Comparison of ENCODE assay signal across 38 cellular contexts in genomic region chr3:169855514-169855913, GRCh38. TPM values are rescaled to one million over a fixed set of nuclear protein-coding genes. Genes with fewer than 3 reads are reported as not detected.
"Had no signal": no experiment of that assay in that cellular context is flagged by ENCODE, and none has a peak within 500 bp of the region (broad histone marks: within the 10 kb centered on the region; RNA-seq: fewer than 3 reads in every experiment).

No MANE protein-coding gene starts in this region.

- FAIRE-seq: astrocyte, TTC549 had no signal

- H3K4me1 ChIP-seq: adrenal gland, body of pancreas, breast epithelium had no signal

- ATAC-seq: activated CD8-positive, alpha-beta T cell treated with anti-CD3 and anti-CD28 coated beads for 36 hours; activated naive CD4-positive, alpha-beta T cell treated with anti-CD3 and anti-CD28 coated beads, Interleukin-2, amount 50 U/mL, for 72 hours; activated T-cell treated with anti-CD3 and anti-CD28 coated beads, Interleukin-2, amount 50 U/mL, for 4 hours; activated T-cell treated with anti-CD3 and anti-CD28 coated beads, Interleukin-2, amount 50 U/mL, for 72 hours; activated T-helper 17 cell treated with anti-CD3 and anti-CD28 coated beads, Interleukin-2, amount 50 U/mL, for 72 hours; body of pancreas had no signal

- H3K36me3 ChIP-seq: adrenal gland, brain microvascular endothelial cell, breast epithelium had no signal

- H3K27me3 ChIP-seq: body of pancreas, breast epithelium had no signal

- H3K27ac ChIP-seq: adrenal gland, body of pancreas, brain microvascular endothelial cell, breast epithelium, VCaP had no signal

- DNase-seq: activated B cell treated with CpG ODN at 0.5 μM for 24 hours; activated CD4-positive, alpha-beta memory T cell treated with anti-CD3 and anti-CD28 coated beads for 36 hours; activated CD4-positive, alpha-beta T cell treated with anti-CD3 and anti-CD28 coated beads for 4 hours; activated CD4-positive, alpha-beta T cell treated with anti-CD3 and anti-CD28 coated beads, Interleukin-2, amount 10 ng/mL, durations not matched to agents 24 days and 14 days; activated CD4-positive, alpha-beta T cell treated with anti-CD3 and anti-CD28 coated beads, Interleukin-2, amount 50 U/mL, for 1 hour; activated CD4-positive, alpha-beta T cell treated with anti-CD3 and anti-CD28 coated beads, Interleukin-2, amount 50 U/mL, for 4 hours; activated CD4-positive, CD25-positive, alpha-beta regulatory T cell treated with anti-CD3 and anti-CD28 coated beads, Interleukin-2, amount 50 U/mL, for 72 hours; activated CD8-positive, alpha-beta memory T cell treated with anti-CD3 and anti-CD28 coated beads, Interleukin-2, amount 50 U/mL, for 4 hours; activated CD8-positive, alpha-beta T cell treated with anti-CD3 and anti-CD28 coated beads for 36 hours; activated effector memory CD4-positive, alpha-beta T cell treated with anti-CD3 and anti-CD28 coated beads, Interleukin-2, amount 50 U/mL, for 16 hours; activated gamma-delta T cell treated with Interleukin-2 at 50 U/mL for 16 hours; activated naive CD4-positive, alpha-beta T cell; activated naive CD4-positive, alpha-beta T cell treated with anti-CD3 and anti-CD28 coated beads for 36 hours; activated naive CD4-positive, alpha-beta T cell treated with anti-CD3 and anti-CD28 coated beads, Interleukin-2, amount 50 U/mL, for 16 hours; activated naive CD8-positive, alpha-beta T cell treated with anti-CD3 and anti-CD28 coated beads for 36 hours; activated T-cell treated with anti-CD3 and anti-CD28 coated beads for 4 hours; activated T-cell treated with anti-CD3 and anti-CD28 coated beads, Interleukin-2, amount 50 U/mL, for 1 hour; activated T-cell treated with anti-CD3 and anti-CD28 coated beads, Interleukin-2, amount 50 U/mL, for 4 hours; activated T-cell treated with anti-CD3 and anti-CD28 coated beads, Interleukin-2, amount 50 U/mL, for 72 hours; adrenal gland; amniotic stem cell; aorta; body of pancreas; brain microvascular endothelial cell; central memory CD4-positive, alpha-beta T cell; T-helper 1 cell; T-helper 2 cell; T-helper 9 cell had no signal

- H3K9me3 ChIP-seq: adrenal gland, body of pancreas, breast epithelium had no signal

- H3K4me3 ChIP-seq: adrenal gland, body of pancreas, breast epithelium had no signal

RNA-seq across cellular contexts. Expression of gene LRRC31, which starts 14.2 kb away (rescaled TPM):
- total RNA-seq: activated B cell treated with CpG ODN at 0.5 μM for 24 hours; activated CD4-positive, alpha-beta memory T cell treated with anti-CD3 and anti-CD28 coated beads for 36 hours; activated CD4-positive, alpha-beta T cell treated with anti-CD3 and anti-CD28 coated beads, Interleukin-2, amount 10 ng/mL, durations not matched to agents 24 days and 14 days; activated CD8-positive, alpha-beta memory T cell treated with anti-CD3 and anti-CD28 coated beads for 36 hours; activated CD8-positive, alpha-beta T cell treated with anti-CD3 and anti-CD28 coated beads for 36 hours; activated naive CD4-positive, alpha-beta T cell treated with anti-CD3 and anti-CD28 coated beads for 36 hours; activated naive CD4-positive, alpha-beta T cell treated with anti-CD3 and anti-CD28 coated beads, Interleukin-2, amount 50 U/mL, for 72 hours; activated naive CD8-positive, alpha-beta T cell treated with anti-CD3 and anti-CD28 coated beads for 36 hours; activated T-cell treated with anti-CD3 and anti-CD28 coated beads, Interleukin-2, amount 50 U/mL, for 4 hours; activated T-cell treated with anti-CD3 and anti-CD28 coated beads, Interleukin-2, amount 50 U/mL, for 72 hours; activated T-helper 1 cell treated with anti-CD3 and anti-CD28 coated beads, Interleukin-12 subunit alpha, Interleukin-12 subunit beta, Interleukin-2, Interleukin-4 antibody, amounts not matched to agents 30 ng/mL and 10 ng/mL and 1 ng/mL, durations not matched to agents 14 hours and 24 hours and 36 hours; activated T-helper 17 cell treated with anti-CD3 and anti-CD28 coated beads, Interleukin-2, amount 50 U/mL, for 72 hours; adrenal gland; aorta; cardiac septum; cerebellum had no signal
- polyA plus RNA-seq: adrenal gland had no signal

RNA-seq across cellular contexts. Expression of gene LRRIQ4, which starts 42.8 kb away (rescaled TPM):
- total RNA-seq: activated T-cell treated with anti-CD3 and anti-CD28 coated beads, Interleukin-2, amount 50 U/mL, for 4 hours; aorta; astrocyte; body of pancreas; cardiac septum had no signal
- polyA plus RNA-seq: aorta had no signal

RNA-seq across cellular contexts. Expression of gene SAMD7, which starts 55.9 kb away (rescaled TPM):
- total RNA-seq: activated B cell treated with CpG ODN at 0.5 μM for 24 hours; activated CD4-positive, alpha-beta memory T cell treated with anti-CD3 and anti-CD28 coated beads for 36 hours; activated CD4-positive, alpha-beta T cell treated with anti-CD3 and anti-CD28 coated beads, Interleukin-2, amount 10 ng/mL, durations not matched to agents 24 days and 14 days; activated CD8-positive, alpha-beta memory T cell treated with anti-CD3 and anti-CD28 coated beads for 36 hours; activated CD8-positive, alpha-beta T cell treated with anti-CD3 and anti-CD28 coated beads for 36 hours; activated naive CD4-positive, alpha-beta T cell treated with anti-CD3 and anti-CD28 coated beads for 36 hours; activated naive CD4-positive, alpha-beta T cell treated with anti-CD3 and anti-CD28 coated beads, Interleukin-2, amount 50 U/mL, for 72 hours; activated naive CD8-positive, alpha-beta T cell treated with anti-CD3 and anti-CD28 coated beads for 36 hours; activated T-cell treated with anti-CD3 and anti-CD28 coated beads, Interleukin-2, amount 50 U/mL, for 4 hours; activated T-cell treated with anti-CD3 and anti-CD28 coated beads, Interleukin-2, amount 50 U/mL, for 72 hours; activated T-helper 1 cell treated with anti-CD3 and anti-CD28 coated beads, Interleukin-12 subunit alpha, Interleukin-12 subunit beta, Interleukin-2, Interleukin-4 antibody, amounts not matched to agents 30 ng/mL and 10 ng/mL and 1 ng/mL, durations not matched to agents 14 hours and 24 hours and 36 hours; activated T-helper 17 cell treated with anti-CD3 and anti-CD28 coated beads, Interleukin-2, amount 50 U/mL, for 72 hours; adrenal gland; aorta; astrocyte; body of pancreas; cardiac septum; cerebellum had no signal
- polyA plus RNA-seq: adrenal gland, aorta had no signal
